ENCODE assay signal across 1 cellular context in the genomic region with DNA sequence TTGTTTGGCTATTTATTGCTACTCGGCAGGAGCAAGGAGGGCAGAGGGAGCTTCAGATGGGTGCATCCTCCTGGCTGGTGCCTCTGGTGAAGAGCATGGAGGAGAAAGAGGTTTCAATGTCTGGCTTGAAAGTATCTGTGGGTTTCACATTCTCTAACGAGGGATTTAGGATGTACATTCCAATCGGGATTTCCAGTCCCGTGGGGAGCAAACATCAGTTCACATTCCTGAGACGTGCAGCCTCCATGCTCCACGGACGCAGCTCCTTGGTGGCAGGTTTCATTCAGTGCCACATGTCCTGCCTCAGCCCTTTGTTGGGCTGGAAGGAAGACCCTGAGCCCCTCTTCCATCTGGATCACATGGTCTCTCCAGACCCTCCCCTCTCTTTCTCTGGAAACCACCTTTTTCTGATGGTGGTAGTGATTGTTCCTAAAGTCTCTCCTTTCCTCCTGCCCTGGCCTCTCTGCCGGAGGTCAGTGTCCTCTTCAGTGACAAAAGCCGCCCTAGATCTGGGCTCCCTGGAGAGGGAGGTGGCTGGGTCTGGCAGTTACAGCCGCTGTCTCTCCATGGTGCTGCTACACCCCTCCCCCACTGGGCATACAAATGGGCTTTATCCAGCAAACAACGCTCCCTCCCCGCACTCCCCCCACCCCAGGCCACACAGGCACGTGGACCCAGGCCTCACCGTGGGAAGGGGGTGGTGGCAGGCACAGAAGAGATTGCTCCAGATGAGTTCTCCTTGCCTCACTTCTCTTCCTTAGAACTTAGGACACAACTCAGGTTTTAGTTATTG.
TF ChIP-seq lines count a peak whose summit lies in the region.

No MANE protein-coding gene starts in this region.

TF ChIP-seq in IMR-90, 13 proteins besides CTCF, POLR2A, EP300 and RAD21 (continued from another document):
- TF ChIP-seq, protein P1, sequence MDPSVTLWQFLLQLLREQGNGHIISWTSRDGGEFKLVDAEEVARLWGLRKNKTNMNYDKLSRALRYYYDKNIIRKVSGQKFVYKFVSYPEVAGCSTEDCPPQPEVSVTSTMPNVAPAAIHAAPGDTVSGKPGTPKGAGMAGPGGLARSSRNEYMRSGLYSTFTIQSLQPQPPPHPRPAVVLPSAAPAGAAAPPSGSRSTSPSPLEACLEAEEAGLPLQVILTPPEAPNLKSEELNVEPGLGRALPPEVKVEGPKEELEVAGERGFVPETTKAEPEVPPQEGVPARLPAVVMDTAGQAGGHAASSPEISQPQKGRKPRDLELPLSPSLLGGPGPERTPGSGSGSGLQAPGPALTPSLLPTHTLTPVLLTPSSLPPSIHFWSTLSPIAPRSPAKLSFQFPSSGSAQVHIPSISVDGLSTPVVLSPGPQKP (IDR thresholded peaks at IDR 0.05; ENCODE audit: borderline replicate concordance, low read depth, low read length) = no peak
- TF ChIP-seq MAZ (IDR thresholded peaks at IDR 0.05; ENCODE audit: borderline replicate concordance, low read depth, low read length) (no peak), SMC3 (IDR thresholded peaks at IDR 0.05; ENCODE audit: low read depth, low read length) (no peak), FOS (IDR thresholded peaks at IDR 0.05; ENCODE audit: low read depth, low read length) (no peak), USF2 (IDR thresholded peaks at IDR 0.05; ENCODE audit: low read depth, low read length) (no peak), MAFK (IDR thresholded peaks at IDR 0.05; ENCODE audit: low read depth, low read length) (no peak)
